30 cellular contexts compared by ENCODE assay signal in the genomic region with DNA sequence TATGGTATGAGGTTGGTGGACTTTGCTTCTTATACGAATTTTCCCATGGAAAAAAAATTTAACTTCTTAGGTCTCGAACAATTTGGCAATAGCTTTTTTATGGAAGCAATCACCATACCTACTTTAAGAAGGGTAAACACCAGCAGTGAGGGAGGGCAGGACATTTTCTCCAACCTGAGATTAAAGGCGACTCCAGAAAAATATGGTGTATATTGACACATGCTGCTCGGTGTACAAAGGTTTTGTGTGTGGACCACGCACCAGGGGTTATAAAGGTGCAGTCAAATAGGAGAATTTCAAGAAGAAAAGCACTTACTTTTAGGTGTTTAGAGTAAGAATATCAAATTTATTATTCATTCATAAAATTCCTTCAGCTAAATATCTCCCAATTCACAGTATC. TPM values are rescaled to one million over a fixed set of nuclear protein-coding genes. Genes with fewer than 3 reads are reported as not detected.
"Had no signal": no experiment of that assay in that cellular context is flagged by ENCODE, and none has a peak within 500 bp of the region (broad histone marks: within the 10 kb centered on the region; RNA-seq: fewer than 3 reads in every experiment).

No MANE protein-coding gene starts in this region.

- H3K27ac ChIP-seq: body of pancreas, coronary artery, esophagus muscularis mucosa, foreskin keratinocyte, gastrocnemius medialis, WERI-Rb-1 had no signal

- DNase-seq: activated B cell treated with CpG ODN at 0.5 μM for 24 hours; activated CD4-positive, alpha-beta T cell treated with anti-CD3 and anti-CD28 coated beads for 48 hours; activated CD4-positive, alpha-beta T cell treated with anti-CD3 and anti-CD28 coated beads, Interleukin-2, amount 50 U/mL, for 1 hour; activated CD4-positive, alpha-beta T cell treated with anti-CD3 and anti-CD28 coated beads, Interleukin-2, amount 50 U/mL, for 48 hours; activated CD8-positive, alpha-beta memory T cell treated with anti-CD3 and anti-CD28 coated beads for 24 hours; activated CD8-positive, alpha-beta T cell treated with anti-CD3 and anti-CD28 coated beads for 36 hours; activated effector memory CD4-positive, alpha-beta T cell treated with Interleukin-2 at 50 U/mL for 16 hours; activated gamma-delta T cell treated with Interleukin-2 at 50 U/mL for 16 hours; activated naive CD4-positive, alpha-beta T cell treated with anti-CD3 and anti-CD28 coated beads, Interleukin-2, amount 50 U/mL, for 16 hours; activated naive CD4-positive, alpha-beta T cell treated with Interleukin-2 at 50 U/mL for 16 hours; activated T-cell treated with anti-CD3 and anti-CD28 coated beads, Interleukin-2, amount 50 U/mL, for 4 hours; amniotic stem cell; body of pancreas; effector CD4-positive, alpha-beta T cell; effector memory CD8-positive, alpha-beta T cell; erythroblast; foreskin keratinocyte; gastrocnemius medialis; T-helper 1 cell; T-helper 17 cell; T1000; WERI-Rb-1 had no signal

- H3K4me3 Mint-ChIP-seq: activated B cell treated with CpG ODN at 0.5 μM for 24 hours; activated CD8-positive, alpha-beta T cell treated with anti-CD3 and anti-CD28 coated beads for 36 hours; activated naive CD8-positive, alpha-beta T cell; activated T-cell treated with anti-CD3 and anti-CD28 coated beads, Interleukin-2, amount 50 U/mL, for 4 hours; activated T-helper 17 cell treated with anti-CD3 and anti-CD28 coated beads, Interleukin-2, amount 50 U/mL, for 72 hours; dendritic cell treated with granulocyte-macrophage colony-stimulating factor and Interleukin-4, amounts not matched to agents 40 ng/mL and 50 ng/mL, for 4 days; effector memory CD8-positive, alpha-beta T cell; T-helper 17 cell; T-helper 2 cell treated with Interferon-gamma antibody and Interleukin-4, amounts not matched to agents 5 μg/mL and 100 μg/mL, for 36 hours had no signal

- H3K27ac Mint-ChIP-seq: activated B cell treated with CpG ODN at 0.5 μM for 24 hours; activated CD8-positive, alpha-beta T cell treated with anti-CD3 and anti-CD28 coated beads for 36 hours; activated naive CD8-positive, alpha-beta T cell; activated T-helper 17 cell treated with anti-CD3 and anti-CD28 coated beads, Interleukin-2, amount 50 U/mL, for 72 hours; dendritic cell treated with granulocyte-macrophage colony-stimulating factor and Interleukin-4, amounts not matched to agents 40 ng/mL and 50 ng/mL, for 4 days; effector memory CD8-positive, alpha-beta T cell; T-helper 17 cell; T-helper 2 cell treated with Interferon-gamma antibody and Interleukin-4, amounts not matched to agents 5 μg/mL and 100 μg/mL, for 36 hours had no signal

- H3K9me3 Mint-ChIP-seq: activated B cell treated with CpG ODN at 0.5 μM for 24 hours; activated CD8-positive, alpha-beta T cell treated with anti-CD3 and anti-CD28 coated beads for 36 hours; activated T-cell treated with anti-CD3 and anti-CD28 coated beads, Interleukin-2, amount 50 U/mL, for 4 hours; activated T-helper 17 cell treated with anti-CD3 and anti-CD28 coated beads, Interleukin-2, amount 50 U/mL, for 72 hours; dendritic cell treated with granulocyte-macrophage colony-stimulating factor and Interleukin-4, amounts not matched to agents 40 ng/mL and 50 ng/mL, for 4 days; effector memory CD8-positive, alpha-beta T cell; T-helper 2 cell treated with Interferon-gamma antibody and Interleukin-4, amounts not matched to agents 5 μg/mL and 100 μg/mL, for 36 hours had no signal

- H3K9me3 ChIP-seq: body of pancreas, esophagus muscularis mucosa, gastrocnemius medialis had no signal

- H3K36me3 ChIP-seq: esophagus muscularis mucosa, gastrocnemius medialis, WERI-Rb-1 had no signal

- ATAC-seq: activated CD4-positive, CD25-positive, alpha-beta regulatory T cell treated with anti-CD3 and anti-CD28 coated beads, Interleukin-2, amount 50 U/mL, for 24 hours; activated CD8-positive, alpha-beta T cell treated with anti-CD3 and anti-CD28 coated beads for 36 hours; activated T-cell treated with anti-CD3 and anti-CD28 coated beads, Interleukin-2, amount 50 U/mL, for 4 hours; activated T-helper 17 cell treated with anti-CD3 and anti-CD28 coated beads, Interleukin-2, amount 50 U/mL, for 72 hours; body of pancreas; effector memory CD8-positive, alpha-beta T cell; foreskin keratinocyte; gastrocnemius medialis; T-helper 17 cell had no signal

- H3K4me1 Mint-ChIP-seq: activated B cell treated with CpG ODN at 0.5 μM for 24 hours; activated T-helper 17 cell treated with anti-CD3 and anti-CD28 coated beads, Interleukin-2, amount 50 U/mL, for 72 hours; T-helper 17 cell had no signal

- H3K27me3 Mint-ChIP-seq: activated B cell treated with CpG ODN at 0.5 μM for 24 hours; effector memory CD8-positive, alpha-beta T cell had no signal

- H3K4me3 ChIP-seq: body of pancreas, coronary artery, esophagus muscularis mucosa, gastrocnemius medialis had no signal

- H3K27me3 ChIP-seq: esophagus muscularis mucosa, foreskin keratinocyte, gastrocnemius medialis had no signal

- H3K4me1 ChIP-seq: body of pancreas, esophagus muscularis mucosa, foreskin keratinocyte, gastrocnemius medialis had no signal

- H3K36me3 Mint-ChIP-seq: activated naive CD8-positive, alpha-beta T cell had no signal

RNA-seq across cellular contexts. Expression of gene SULT1E1, which starts 34.3 kb away (rescaled TPM):
- total RNA-seq: activated B cell treated with CpG ODN at 0.5 μM for 24 hours; activated CD8-positive, alpha-beta T cell treated with anti-CD3 and anti-CD28 coated beads for 36 hours; activated T-cell treated with anti-CD3 and anti-CD28 coated beads, Interleukin-2, amount 50 U/mL, for 4 hours; activated T-helper 17 cell treated with anti-CD3 and anti-CD28 coated beads, Interleukin-2, amount 50 U/mL, for 72 hours; esophagus muscularis mucosa; gastrocnemius medialis; T-helper 17 cell had no signal

RNA-seq across cellular contexts. Expression of gene CSN1S1, which starts 36.6 kb away (rescaled TPM):
- total RNA-seq: activated B cell treated with CpG ODN at 0.5 μM for 24 hours; activated CD8-positive, alpha-beta T cell treated with anti-CD3 and anti-CD28 coated beads for 36 hours; activated T-cell treated with anti-CD3 and anti-CD28 coated beads, Interleukin-2, amount 50 U/mL, for 4 hours; activated T-helper 17 cell treated with anti-CD3 and anti-CD28 coated beads, Interleukin-2, amount 50 U/mL, for 72 hours; chondrocyte; esophagus muscularis mucosa; foreskin keratinocyte; gastrocnemius medialis; T-helper 17 cell had no signal
